In genomic region chr1:207848234-207848633, GRCh38 we compare ENCODE assay signal across 8 cellular contexts.
DNase-seq lines count a peak whose midpoint lies in the region; ATAC-seq and TF ChIP-seq lines count a peak whose summit lies in the region.

No MANE protein-coding gene starts in this region.

- H3K9me3 Mint-ChIP-seq in CD4-positive, alpha-beta memory T cell: no peaks in the 10 kb centered on the region
- no peaks in the 10 kb centered on the region for H3K9me3 Mint-ChIP-seq in GM23338

- peak overlapping the region in 7 of 8 donors; percentile 33 to 80 (median 71) for H3K4me3 Mint-ChIP-seq in CD4-positive, alpha-beta memory T cell
- no peak overlapping the region for H3K4me3 Mint-ChIP-seq in GM23338

- no peaks in the 10 kb centered on the region for H3K27me3 ChIP-seq in CD4-positive, alpha-beta memory T cell (ENCODE audit: insufficient read depth, low read length)
- no peaks in the 10 kb centered on the region for H3K27me3 ChIP-seq in HCT116 (ENCODE audit: insufficient read depth, low read length)
- H3K27me3 ChIP-seq in SK-N-SH (ENCODE audit: insufficient read depth): no peaks in the 10 kb centered on the region
- no peaks in the 10 kb centered on the region for H3K27me3 ChIP-seq in effector memory CD4-positive, alpha-beta T cell (replicated peaks; ENCODE audit: control insufficient read depth, insufficient read depth, low read length, poor library complexity, severe bottlenecking)
- no peaks in the 10 kb centered on the region for H3K27me3 ChIP-seq in neutrophil
- H3K27me3 ChIP-seq in GM23338 (ENCODE audit: insufficient read depth): no peaks in the 10 kb centered on the region

- no peak for DNase-seq in CD4-positive, alpha-beta memory T cell
- DNase-seq in HCT116 (ENCODE audit: low read depth, low spot score) (no peak), SK-N-SH (no peak), GM23338 (ENCODE audit: low spot score) (no peak)
- DNase-seq in effector memory CD4-positive, alpha-beta T cell: no peak

- H3K4me3 ChIP-seq in CD4-positive, alpha-beta memory T cell (ENCODE audit: low read length in 2 of 2): no peak overlapping the region
- H3K4me3 ChIP-seq in HCT116 (replicated peaks in 1 of 2; ENCODE audit: low read depth in 1 of 2, low read length in 2 of 2) (no peak overlapping the region), SK-N-SH (ENCODE audit: low read depth in 2 of 2, low read length in 1 of 2) (no peak overlapping the region), neutrophil (ENCODE audit: low read depth in 1 of 2, low read length in 1 of 2) (peak overlapping the region; percentile 22 to 33), GM23338 (no peak overlapping the region)
- no peak overlapping the region for H3K4me3 ChIP-seq in effector memory CD4-positive, alpha-beta T cell (ENCODE audit: insufficient read depth, low read depth, low read length, poor library complexity, severe bottlenecking)

- H3K36me3 Mint-ChIP-seq in CD4-positive, alpha-beta memory T cell: peaks cover 34 to 66% of the 10 kb centered on the region in 2 donors
- no peaks in the 10 kb centered on the region for H3K36me3 Mint-ChIP-seq in GM23338 (ENCODE audit: low read depth)

- peaks cover 77% of the 10 kb centered on the region for H3K4me1 ChIP-seq in CD4-positive, alpha-beta memory T cell (ENCODE audit: insufficient read depth, low read length)
- H3K4me1 ChIP-seq in HCT116 (ENCODE audit: control insufficient read depth in 1 of 2, insufficient read depth in 2 of 2, low read length in 2 of 2): peaks cover 0 to 14% of the 10 kb centered on the region in 2 experiments; a peak in 2 of 4 replicates
- no peaks in the 10 kb centered on the region for H3K4me1 ChIP-seq in SK-N-SH (ENCODE audit: control insufficient read depth in 1 of 2, insufficient read depth in 2 of 2, low read depth in 1 of 2, low read length in 1 of 2)
- peaks cover 36% of the 10 kb centered on the region for H3K4me1 ChIP-seq in effector memory CD4-positive, alpha-beta T cell (ENCODE audit: control insufficient read depth, insufficient read depth, low read length, poor library complexity, severe bottlenecking)
- H3K4me1 ChIP-seq in neutrophil (ENCODE audit: control insufficient read depth in 1 of 2, insufficient read depth in 1 of 2, low read depth in 1 of 2, low read length in 1 of 2): peaks cover 76 to 85% of the 10 kb centered on the region in 2 experiments
- peaks cover 6% of the 10 kb centered on the region for H3K4me1 ChIP-seq in GM23338 (ENCODE audit: insufficient read depth)

- TF ChIP-seq CTCF in HCT116 (IDR thresholded peaks at IDR 0.05 in 2 of 3, conservative IDR thresholded peaks at IDR 0.05 in 1 of 3; ENCODE audit: borderline replicate concordance in 1 of 3, insufficient read depth in 1 of 3, low read depth in 2 of 3, low read length in 2 of 3): no peak
- no peak for TF ChIP-seq CTCF in SK-N-SH (IDR thresholded peaks at IDR 0.05)
- TF ChIP-seq CTCF in neutrophil (IDR thresholded peaks at IDR 0.05): no peak
- no peak for TF ChIP-seq CTCF in GM23338 (conservative IDR thresholded peaks at IDR 0.05; ENCODE audit: low read depth in 2 of 2)

- POLR2A ChIA-PET in CD4-positive, alpha-beta memory T cell (lab: Charles Lee; ENCODE audit: partially characterized antibody): interaction anchor here (0.7 to 3.9 kb wide), 6 partner anchors 11 to 24 kb away, joined by 3 to 18 read pairs (median 6); no protein-coding TSS in a partner anchor
- POLR2A ChIA-PET in HCT116 (lab: Charles Lee) (no interaction called here), SK-N-SH (lab: Yijun Ruan, JAX) (no interaction called here)

- TF ChIP-seq POLR2A in HCT116 (IDR thresholded peaks at IDR 0.05; ENCODE audit: borderline replicate concordance, extremely low read depth, insufficient read depth, insufficient read length): no peak

- ATAC-seq in HCT116 (peak; percentile 57), HG02884 (IDR thresholded peaks at IDR 0.05; ENCODE audit: unreplicated experiment) (no peak), HG03025 (IDR thresholded peaks at IDR 0.05; ENCODE audit: low FRiP score, unreplicated experiment) (no peak), GM23338 (no peak)

- H3K9me3 ChIP-seq in CD4-positive, alpha-beta memory T cell (ENCODE audit: control insufficient read depth in 1 of 2, low read length in 2 of 2): no peaks in the 10 kb centered on the region
- no peaks in the 10 kb centered on the region for H3K9me3 ChIP-seq in HCT116 (ENCODE audit: control insufficient read depth in 1 of 2, insufficient read depth in 1 of 2, low read depth in 1 of 2, low read length in 2 of 2)
- H3K9me3 ChIP-seq in SK-N-SH: no peaks in the 10 kb centered on the region
- no peaks in the 10 kb centered on the region for H3K9me3 ChIP-seq in effector memory CD4-positive, alpha-beta T cell (ENCODE audit: control insufficient read depth, low read length)
- no peaks in the 10 kb centered on the region for H3K9me3 ChIP-seq in neutrophil

- H3K27ac ChIP-seq in CD4-positive, alpha-beta memory T cell (ENCODE audit: low read depth, low read length): no peak overlapping the region
- H3K27ac ChIP-seq in HCT116 (ENCODE audit: low read depth, low read length) (no peak overlapping the region), SK-N-SH (ENCODE audit: low read depth in 2 of 2, low read length in 1 of 2) (no peak overlapping the region), neutrophil (peak overlapping the region; percentile 80), GM23338 (ENCODE audit: low read depth) (no peak overlapping the region)
- peak overlapping the region; percentile 20 for H3K27ac ChIP-seq in effector memory CD4-positive, alpha-beta T cell (ENCODE audit: insufficient read depth, low read length, poor library complexity, severe bottlenecking)

- no peak overlapping the region for H3K9ac ChIP-seq in HCT116 (ENCODE audit: low read length)
- H3K9ac ChIP-seq in SK-N-SH: no peak overlapping the region

- WGBS in SK-N-SH (ENCODE audit: low lambda C conversion rate): 87% methylated on average over 5 of the region's 5 CpGs

- H3K9me2 ChIP-seq in HCT116 (ENCODE audit: insufficient read depth): no peaks in the 10 kb centered on the region
- H3K9me2 ChIP-seq in SK-N-SH: no peaks in the 10 kb centered on the region
- H3K9me2 ChIP-seq in GM23338 (ENCODE audit: insufficient read depth): 0 out of 2 replicates have a peak, but pooled peaks cover 9% of the 10 kb centered on the region

- H4K20me1 ChIP-seq in HCT116 (ENCODE audit: insufficient read depth) (no peaks in the 10 kb centered on the region), SK-N-SH (ENCODE audit: insufficient read depth) (no peaks in the 10 kb centered on the region), GM23338 (replicated peaks; ENCODE audit: insufficient read depth) (no peaks in the 10 kb centered on the region)

- CTCF ChIA-PET in CD4-positive, alpha-beta memory T cell (lab: Charles Lee; ENCODE audit: partially characterized antibody): interaction anchor here (0.9 to 1.1 kb wide), 4 partner anchors 20 to 37 kb away, joined by 3 to 8 read pairs (median 5); no protein-coding TSS in a partner anchor
- CTCF ChIA-PET in HCT116 (lab: Charles Lee): no interaction called here
- CTCF ChIA-PET in SK-N-SH (lab: Yijun Ruan, JAX): interaction anchor here (1.0 to 1.4 kb wide), 3 partner anchors 19 to 115 kb away, joined by 3 to 5 read pairs (median 3); no protein-coding TSS in a partner anchor

- no peak for TF ChIP-seq RAD21 in HCT116 (IDR thresholded peaks at IDR 0.05; ENCODE audit: low read depth)
- no peak for TF ChIP-seq RAD21 in SK-N-SH (IDR thresholded peaks at IDR 0.05; ENCODE audit: low read length)

- H3K4me2 ChIP-seq in HCT116 (ENCODE audit: low read length) (peak overlapping the region; percentile 52), SK-N-SH (no peak overlapping the region), GM23338 (no peak overlapping the region)

- RAD21 ChIA-PET in HCT116 (lab: Charles Lee; ENCODE audit: low non-redundant PET in 1 of 2, low total read pairs in 2 of 2, uncharacterized antibody in 2 of 2, unreplicated experiment in 2 of 2): no interaction called here

- no peak for TF ChIP-seq EP300 in SK-N-SH (IDR thresholded peaks at IDR 0.05; ENCODE audit: borderline replicate concordance in 1 of 2, low read depth in 1 of 2, low read length in 1 of 2)

- H2AFZ ChIP-seq in HCT116 (ENCODE audit: low read depth, low read length, poor library complexity, severe bottlenecking) (no peak overlapping the region), SK-N-SH (ENCODE audit: low read depth) (peak overlapping the region; percentile 3; the same call in 1 of the 2 replicates), GM23338 (no peak overlapping the region)

- intact Hi-C loops in CD4-positive, alpha-beta memory T cell (cut with micrococcal nuclease): loop anchor here (2.0 kb wide), 1 partner anchor 17 kb away; no protein-coding TSS in a partner anchor
- intact Hi-C loops in HCT116 (cut with micrococcal nuclease): no loop called here

- no TSS peak for BruUV-seq in HCT116 (replicated peaks; lab: Mats Ljungman, UMichigan)

- H3K27me3 Mint-ChIP-seq in CD4-positive, alpha-beta memory T cell: no peaks in the 10 kb centered on the region
- peaks cover 7% of the 10 kb centered on the region for H3K27me3 Mint-ChIP-seq in GM23338 (ENCODE audit: insufficient read depth, low read depth, poor library complexity)

- H3F3A ChIP-seq in SK-N-SH (replicated peaks; ENCODE audit: insufficient read depth) (no peaks in the 10 kb centered on the region), GM23338 (replicated peaks; ENCODE audit: low read depth) (no peaks in the 10 kb centered on the region)

- H3K4me1 Mint-ChIP-seq in CD4-positive, alpha-beta memory T cell: peaks cover 74 to 98% (median 87%) of the 10 kb centered on the region in 4 donors
- H3K4me1 Mint-ChIP-seq in GM23338: peaks cover 5% of the 10 kb centered on the region

- H3K36me3 ChIP-seq in CD4-positive, alpha-beta memory T cell (ENCODE audit: insufficient read depth, low read length): no peaks in the 10 kb centered on the region
- 0 out of 4 replicates have a peak, but pooled peaks cover 0 to 9% of the 10 kb centered on the region in 2 experiments for H3K36me3 ChIP-seq in HCT116 (ENCODE audit: control insufficient read depth in 1 of 2, insufficient read depth in 2 of 2, low read length in 2 of 2)
- H3K36me3 ChIP-seq in SK-N-SH (replicated peaks in 1 of 2; ENCODE audit: control insufficient read depth in 1 of 2, insufficient read depth in 2 of 2, low read length in 1 of 2): peaks cover 0 to 3% of the 10 kb centered on the region in 2 experiments
- H3K36me3 ChIP-seq in effector memory CD4-positive, alpha-beta T cell (ENCODE audit: control insufficient read depth, insufficient read depth, low read length): peaks cover 15% of the 10 kb centered on the region
- H3K36me3 ChIP-seq in neutrophil: no peaks in the 10 kb centered on the region
- H3K36me3 ChIP-seq in GM23338 (ENCODE audit: insufficient read depth): no peaks in the 10 kb centered on the region

- peaks cover 62% of the 10 kb centered on the region for H3K79me2 ChIP-seq in HCT116 (ENCODE audit: insufficient read depth, low read length)
- 0 out of 2 replicates have a peak, but pooled peaks cover 8% of the 10 kb centered on the region for H3K79me2 ChIP-seq in SK-N-SH (ENCODE audit: insufficient read depth)
- no peaks in the 10 kb centered on the region for H3K79me2 ChIP-seq in GM23338 (replicated peaks; ENCODE audit: insufficient read depth)

- peak overlapping the region; percentile 8 to 89 (median 72) for H3K27ac Mint-ChIP-seq in CD4-positive, alpha-beta memory T cell
- H3K27ac Mint-ChIP-seq in GM23338: no peak overlapping the region

TF ChIP-seq in SK-N-SH, 30 proteins besides CTCF, POLR2A, EP300 and RAD21 (continues in another document):
- TF ChIP-seq YY1 (IDR thresholded peaks at IDR 0.05; ENCODE audit: low read depth): no peak

TF ChIP-seq in GM23338, 12 proteins besides CTCF, POLR2A, EP300 and RAD21 (continues in another document):
- no peak for TF ChIP-seq JUNB (IDR thresholded peaks at IDR 0.05; ENCODE audit: unreplicated experiment)

Comparison
In these comparisons a context has a peak if more than half of its experiments do, and no peak if none do; other contexts are left out.
1. H3K27ac ChIP-seq: peak in effector memory CD4-positive, alpha-beta T cell (single experiment) and neutrophil (single experiment); none in CD4-positive, alpha-beta memory T cell (single experiment), HCT116 (single experiment), SK-N-SH (0 of 2) and GM23338 (single experiment).
2. H3K4me3 ChIP-seq: peak in neutrophil (2 of 2); none in CD4-positive, alpha-beta memory T cell (0 of 2), HCT116 (0 of 2), SK-N-SH (0 of 2), effector memory CD4-positive, alpha-beta T cell (single experiment) and GM23338 (single experiment).